In genomic region chr7:25839084-25839769, GRCh38 we compare ENCODE assay signal across 11 cellular contexts.
DNase-seq lines count a peak whose midpoint lies in the region; ATAC-seq and TF ChIP-seq lines count a peak whose summit lies in the region.
"Had no signal": no experiment of that assay in that cellular context is flagged by ENCODE, and none has a peak within 500 bp of the region (broad histone marks: within the 10 kb centered on the region; RNA-seq: fewer than 3 reads in every experiment).

No MANE protein-coding gene starts in this region.

- no CpG with 5 or more reads among the region's 2 CpGs for WGBS in trophoblast cell (ENCODE audit: extremely low coverage, insufficient coverage, insufficient read length)

- H3K9ac ChIP-seq in trophoblast cell (ENCODE audit: low read length) = no peak overlapping the region

- H3K27ac ChIP-seq in trophoblast cell (ENCODE audit: low read depth, low read length) = no peak overlapping the region
- H3K27ac ChIP-seq: left lung had no signal

- peak overlapping the region; percentile 80 for H3K14ac ChIP-seq in trophoblast cell (ENCODE audit: low read length)

- no peak overlapping the region for H3K4me2 ChIP-seq in trophoblast cell (ENCODE audit: low read length)

- H3K4me1 ChIP-seq in trophoblast cell (ENCODE audit: control insufficient read depth in 1 of 2, insufficient read depth in 2 of 2, low read length in 2 of 2) = peaks cover 2 to 11% of the 10 kb centered on the region in 2 experiments
- H3K4me1 ChIP-seq: left lung had no signal

- no peak overlapping the region for H3K18ac ChIP-seq in trophoblast cell (ENCODE audit: low read length)

- peak overlapping the region; percentile 72 for H2BK12ac ChIP-seq in trophoblast cell (ENCODE audit: low read length)

- H3K9me3 ChIP-seq in trophoblast cell (ENCODE audit: insufficient read depth, low read depth, low read length) = no peaks in the 10 kb centered on the region
- H3K9me3 ChIP-seq: left lung had no signal

- peak overlapping the region; percentile 93 for H4K91ac ChIP-seq in trophoblast cell (ENCODE audit: low read depth, low read length)

- no peaks in the 10 kb centered on the region for H3K9me3 Mint-ChIP-seq in stimulated activated naive CD8-positive, alpha-beta T cell treated with anti-CD3 and anti-CD28 coated beads, Interleukin-15, amount 100 ng/mL, for 72 hours
- H3K9me3 Mint-ChIP-seq: stimulated activated naive CD8-positive, alpha-beta T cell treated with anti-CD3 and anti-CD28 coated beads, Interleukin-15, Interleukin-2, amounts not matched to agents 100 ng/mL and 50 ng/mL, for 24 hours had no signal

- H3K4me3 ChIP-seq in LNCaP clone FGC (ENCODE audit: low read depth, low read length) (no peak overlapping the region), trophoblast cell (ENCODE audit: low read depth, low read length) (no peak overlapping the region)
- H3K4me3 ChIP-seq: left lung had no signal

- no peak overlapping the region for H3K4me3 Mint-ChIP-seq in stimulated activated naive CD8-positive, alpha-beta T cell treated with anti-CD3 and anti-CD28 coated beads, Interleukin-15, amount 100 ng/mL, for 72 hours
- H3K4me3 Mint-ChIP-seq: stimulated activated naive CD8-positive, alpha-beta T cell treated with anti-CD3 and anti-CD28 coated beads, Interleukin-15, Interleukin-2, amounts not matched to agents 100 ng/mL and 50 ng/mL, for 24 hours had no signal

- H3K4ac ChIP-seq in trophoblast cell (ENCODE audit: low read depth, low read length) = no peak overlapping the region

- H3K79me1 ChIP-seq in trophoblast cell (ENCODE audit: low read length) = peaks cover 41% of the 10 kb centered on the region

- no peaks in the 10 kb centered on the region for H3K4me1 Mint-ChIP-seq in stimulated activated naive CD8-positive, alpha-beta T cell treated with anti-CD3 and anti-CD28 coated beads, Interleukin-15, amount 100 ng/mL, for 72 hours

- no peaks in the 10 kb centered on the region for H3K27me3 ChIP-seq in trophoblast cell (ENCODE audit: insufficient read depth, low read length)

- H2AK5ac ChIP-seq in trophoblast cell (ENCODE audit: low read length) = no peak overlapping the region

- H3K27ac Mint-ChIP-seq in stimulated activated naive CD8-positive, alpha-beta T cell treated with anti-CD3 and anti-CD28 coated beads, Interleukin-15, amount 100 ng/mL, for 72 hours = no peak overlapping the region
- H3K27ac Mint-ChIP-seq: stimulated activated naive CD8-positive, alpha-beta T cell treated with anti-CD3 and anti-CD28 coated beads, Interleukin-15, Interleukin-2, amounts not matched to agents 100 ng/mL and 50 ng/mL, for 24 hours had no signal

- H4K12ac ChIP-seq in trophoblast cell (ENCODE audit: low read depth, low read length) = no peak overlapping the region

- H3K36me3 ChIP-seq in trophoblast cell (ENCODE audit: control insufficient read depth in 1 of 2, insufficient read depth in 2 of 2, low read length in 2 of 2) = no peaks in the 10 kb centered on the region
- H3K36me3 ChIP-seq: left lung had no signal

- peak overlapping the region; percentile 61 for H2BK5ac ChIP-seq in trophoblast cell (ENCODE audit: low read depth, low read length, poor library complexity)

- H3K23ac ChIP-seq in trophoblast cell (ENCODE audit: low read length) = no peak overlapping the region

- peak; percentile 14 for DNase-seq in ELF-1 (ENCODE audit: low read depth, low spot score)
- no peak for DNase-seq in LNCaP clone FGC (ENCODE audit: low read depth)
- DNase-seq in cerebellar cortex (ENCODE audit: low spot score) = peak; percentile 44
- peak in 1 of 2 donors; percentile 50 for DNase-seq in trophoblast cell
- no peak for DNase-seq in activated CD4-positive, alpha-beta T cell treated with anti-CD3 and anti-CD28 coated beads for 1 hour
- DNase-seq in stimulated activated naive CD8-positive, alpha-beta T cell treated with anti-CD3 and anti-CD28 coated beads, Interleukin-15, amount 100 ng/mL, for 72 hours = no peak
- DNase-seq: dermis blood vessel endothelial cell, left lung had no signal

- no peaks in the 10 kb centered on the region for H3K79me2 ChIP-seq in trophoblast cell (ENCODE audit: control insufficient read depth, insufficient read depth, low read length, poor library complexity)

- no peak for ATAC-seq in HG02571 (IDR thresholded peaks at IDR 0.05; ENCODE audit: unreplicated experiment)
- ATAC-seq in GM18867 (IDR thresholded peaks at IDR 0.05; ENCODE audit: unreplicated experiment) = no peak
- ATAC-seq in stimulated activated naive CD8-positive, alpha-beta T cell treated with anti-CD3 and anti-CD28 coated beads, Interleukin-15, amount 100 ng/mL, for 72 hours = no peak
- ATAC-seq: left lung had no signal

- no peak overlapping the region for H2AFZ ChIP-seq in trophoblast cell (ENCODE audit: insufficient read depth, low read length, poor library complexity)

- peak overlapping the region; percentile 95 for H2BK120ac ChIP-seq in trophoblast cell (ENCODE audit: insufficient read depth, low read length, poor library complexity)

- TF ChIP-seq CTCF in LNCaP clone FGC (IDR thresholded peaks at IDR 0.05; ENCODE audit: control insufficient read depth, extremely low read depth, insufficient read depth) = peak; percentile 29

- H3K27me3 Mint-ChIP-seq in stimulated activated naive CD8-positive, alpha-beta T cell treated with anti-CD3 and anti-CD28 coated beads, Interleukin-15, amount 100 ng/mL, for 72 hours = peaks cover 13% of the 10 kb centered on the region

- no peak overlapping the region for H4K8ac ChIP-seq in trophoblast cell (ENCODE audit: low read depth, low read length)

Comparison
In these comparisons a context has a peak if more than half of its experiments do, and no peak if none do; other contexts are left out.
1. DNase-seq: peak in ELF-1 (single experiment) and cerebellar cortex (single experiment); none in LNCaP clone FGC (single experiment), activated CD4-positive, alpha-beta T cell treated with anti-CD3 and anti-CD28 coated beads for 1 hour (single experiment) and stimulated activated naive CD8-positive, alpha-beta T cell treated with anti-CD3 and anti-CD28 coated beads, Interleukin-15, amount 100 ng/mL, for 72 hours (0 of 2).